8 cellular contexts compared by ENCODE assay signal in genomic region chr4:76011700-76012387, GRCh38. TPM values are rescaled to one million over a fixed set of nuclear protein-coding genes. Genes with fewer than 3 reads are reported as not detected.
DNase-seq lines count a peak whose midpoint lies in the region; ATAC-seq, FAIRE-seq and TF ChIP-seq lines count a peak whose summit lies in the region.

No MANE protein-coding gene starts in this region.

- H3K27me3 Mint-ChIP-seq in T-helper 2 cell treated with Interferon-gamma antibody and Interleukin-4, amounts not matched to agents 5 μg/mL and 100 μg/mL, for 36 hours (ENCODE audit: low read depth): peaks cover 5% of the 10 kb centered on the region

- CTCF ChIA-PET in A673 (lab: Charles Lee): no interaction called here

- H3K27me3 ChIP-seq in A673 (replicated peaks; ENCODE audit: insufficient read depth, low read depth, low read length, poor library complexity): no peaks in the 10 kb centered on the region

- H3K4me1 Mint-ChIP-seq in T-helper 2 cell treated with Interferon-gamma antibody and Interleukin-4, amounts not matched to agents 5 μg/mL and 100 μg/mL, for 36 hours (ENCODE audit: low read depth): peaks cover 9% of the 10 kb centered on the region

- no peak overlapping the region for H3K27ac Mint-ChIP-seq in T-helper 2 cell treated with Interferon-gamma antibody and Interleukin-4, amounts not matched to agents 5 μg/mL and 100 μg/mL, for 36 hours

- no peak for FAIRE-seq in HTR-8/SVneo (lab: Jason Lieb, UNC)

- H3K4me3 Mint-ChIP-seq in T-helper 2 cell treated with Interferon-gamma antibody and Interleukin-4, amounts not matched to agents 5 μg/mL and 100 μg/mL, for 36 hours: no peak overlapping the region

- DNase-seq in A673 (ENCODE audit: low spot score) (peak; percentile 21), choroid plexus epithelial cell (ENCODE audit: low read depth) (peak; percentile 83), mucosa of descending colon (peak in 1 of 3 donors; percentile 39), HTR-8/SVneo (ENCODE audit: insufficient read length, low spot score) (no peak), SW 1271 (lab: John Stamatoyannopoulos, UW) (no peak)
- DNase-seq in T-helper 2 cell treated with Interferon-gamma antibody and Interleukin-4, amounts not matched to agents 5 μg/mL and 100 μg/mL, for 36 hours (ENCODE audit: low spot score): no peak

- H3K36me3 ChIP-seq in A673 (ENCODE audit: insufficient read depth, low read length, poor library complexity, severe bottlenecking): no peaks in the 10 kb centered on the region
- no peaks in the 10 kb centered on the region for H3K36me3 ChIP-seq in mucosa of descending colon (ENCODE audit: low read depth)

- H3K4me3 ChIP-seq in A673 (ENCODE audit: low read depth, low read length, poor library complexity, severe bottlenecking) (no peak overlapping the region), choroid plexus epithelial cell (ENCODE audit: low read depth, low read length) (peak overlapping the region; percentile 27), mucosa of descending colon (no peak overlapping the region)

- intact Hi-C loops in A673 (cut with micrococcal nuclease; ENCODE audit: unreplicated experiment) (no loop called here), mucosa of descending colon (cut with DNase I, micrococcal nuclease) (no loop called here)

- ATAC-seq in GM19043 (IDR thresholded peaks at IDR 0.05; ENCODE audit: low read depth, unreplicated experiment): peak; percentile 75
- peak; percentile 64 for ATAC-seq in HG03439 (IDR thresholded peaks at IDR 0.05; ENCODE audit: unreplicated experiment)
- ATAC-seq in mucosa of descending colon: peak; percentile 10

- H3K4me1 ChIP-seq in A673 (ENCODE audit: insufficient read depth, low read length, poor library complexity, severe bottlenecking) (peaks cover 15% of the 10 kb centered on the region), mucosa of descending colon (ENCODE audit: low read depth) (peaks cover 1% of the 10 kb centered on the region)

- BruUV-seq in A673 (replicated peaks; lab: Mats Ljungman, UMichigan): no TSS peak

- H3K36me3 Mint-ChIP-seq in T-helper 2 cell treated with Interferon-gamma antibody and Interleukin-4, amounts not matched to agents 5 μg/mL and 100 μg/mL, for 36 hours (ENCODE audit: low read depth): no peaks in the 10 kb centered on the region

- TF ChIP-seq CTCF in A673 (conservative IDR thresholded peaks at IDR 0.05; ENCODE audit: low read depth, low read length) (no peak), choroid plexus epithelial cell (conservative IDR thresholded peaks at IDR 0.05; ENCODE audit: low read depth, low read length) (no peak), mucosa of descending colon (IDR thresholded peaks at IDR 0.05) (no peak)

- POLR2A ChIA-PET in A673 (lab: Charles Lee; ENCODE audit: low non-redundant PET): no interaction called here

- no peaks in the 10 kb centered on the region for H3K9me3 Mint-ChIP-seq in T-helper 2 cell treated with Interferon-gamma antibody and Interleukin-4, amounts not matched to agents 5 μg/mL and 100 μg/mL, for 36 hours

- H3K9me3 ChIP-seq in A673 (ENCODE audit: low read depth, low read length, poor library complexity, severe bottlenecking) (no peaks in the 10 kb centered on the region), mucosa of descending colon (no peaks in the 10 kb centered on the region)

- H3K27ac ChIP-seq in A673 (ENCODE audit: low read depth, low read length, poor library complexity, severe bottlenecking): peak overlapping the region; percentile 61

RNA-seq across cellular contexts. Expression of gene CXCL9, which starts 4.5 kb away (rescaled TPM):
- total RNA-seq in A673 (2021) (not detected in 2 replicates), mucosa of descending colon (1 to 10 TPM in 2 of 3 donors, under 1 TPM in 1; 0.75 to 4.9 (median 1.3) TPM)

RNA-seq across cellular contexts. Expression of gene CXCL10, which starts 11.5 kb away (rescaled TPM):
- total RNA-seq in A673 (2021) (0.79 and 1.0 TPM in 2 replicates), mucosa of descending colon (1 to 10 TPM; 1.4 to 2.2 (median 2.1) TPM)

RNA-seq across cellular contexts. Expression of gene SDAD1, which starts 21.1 kb away (rescaled TPM):
- total RNA-seq in A673 (2021) (24.0 and 28.3 TPM in 2 replicates), mucosa of descending colon (10 to 100 TPM; 24.5 to 33.7 (median 27.9) TPM)

RNA-seq across cellular contexts. Expression of gene CXCL11, which starts 24.0 kb away (rescaled TPM):
- total RNA-seq in A673 (2021): 0.30 and 0.50 TPM in 2 replicates
- under 1 TPM in 2 of 3 donors, not detected in 1; 0.19 to 0.72 TPM for total RNA-seq in mucosa of descending colon

Comparison
In these comparisons a context has a peak if more than half of its experiments do, and no peak if none do; other contexts are left out.
1. DNase-seq: peak in A673 (single experiment) and choroid plexus epithelial cell (single experiment); none in HTR-8/SVneo (single experiment), SW 1271 (0 of 2) and T-helper 2 cell treated with Interferon-gamma antibody and Interleukin-4, amounts not matched to agents 5 μg/mL and 100 μg/mL, for 36 hours (single experiment).
2. ATAC-seq: peak in every context shown above with its lines; median percentile 75 in GM19043; 64 in HG03439; 10 in mucosa of descending colon.